14 cellular contexts compared by ENCODE assay signal in the genomic region with DNA sequence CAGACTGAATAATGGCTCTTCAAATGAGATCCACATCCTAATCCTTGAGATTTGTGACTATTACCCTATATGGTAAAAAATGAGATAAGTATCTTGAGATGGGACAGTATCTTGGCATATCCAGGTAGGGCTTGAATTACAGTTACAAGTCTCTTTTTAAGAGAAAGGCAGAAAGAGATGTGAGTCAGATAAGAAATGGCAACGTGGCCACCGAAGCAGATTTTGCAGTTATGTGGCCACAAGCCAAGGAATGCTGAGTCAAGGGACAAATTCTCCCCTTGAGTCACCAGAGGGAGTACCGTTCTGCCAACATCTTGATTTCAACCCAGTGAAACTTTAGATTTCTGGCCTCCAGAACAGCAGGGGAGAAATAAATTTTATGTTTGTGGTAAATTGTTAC.
DNase-seq lines count a peak whose midpoint lies in the region; ATAC-seq and TF ChIP-seq lines count a peak whose summit lies in the region.
"Had no signal": no experiment of that assay in that cellular context is flagged by ENCODE, and none has a peak within 500 bp of the region (broad histone marks: within the 10 kb centered on the region; RNA-seq: fewer than 3 reads in every experiment).

No MANE protein-coding gene starts in this region.

- H3K27me3 ChIP-seq in breast epithelium (no peaks in the 10 kb centered on the region), WERI-Rb-1 (ENCODE audit: insufficient read depth, low read depth, severe bottlenecking) (no peaks in the 10 kb centered on the region), tibial artery (no peaks in the 10 kb centered on the region), upper lobe of right lung (no peaks in the 10 kb centered on the region)
- H3K27me3 ChIP-seq: neural progenitor cell, suprapubic skin had no signal

- no peaks in the 10 kb centered on the region for H3K27me3 Mint-ChIP-seq in MCF 10A (ENCODE audit: insufficient read depth, unreplicated experiment)

- TF ChIP-seq POLR2A in breast epithelium (IDR thresholded peaks at IDR 0.05) = no peak

- intact Hi-C loops in MCF 10A (cut with micrococcal nuclease) (no loop called here), breast epithelium (cut with DNase I; ENCODE audit: low total_unique reads) (no loop called here), tibial artery (cut with DNase I; ENCODE audit: low total_unique reads) (no loop called here), upper lobe of right lung (cut with DNase I) (no loop called here)

- CTCF ChIA-PET in MCF 10A (lab: Yijun Ruan, JAX) = interaction anchor here (0.7 kb wide), 1 partner anchor 1223 kb away, joined by 3 read pairs; no protein-coding TSS in a partner anchor

- H3K27ac Mint-ChIP-seq in MCF 10A (ENCODE audit: low read depth, unreplicated experiment) = no peak overlapping the region
- H3K27ac Mint-ChIP-seq: neural progenitor cell had no signal

- ATAC-seq in upper lobe of right lung = no peak

- H3K27ac ChIP-seq in breast epithelium (no peak overlapping the region), WERI-Rb-1 (no peak overlapping the region), tibial artery (no peak overlapping the region), upper lobe of right lung (no peak overlapping the region)
- H3K27ac ChIP-seq: neural progenitor cell, suprapubic skin had no signal

- no peak overlapping the region for H3K4me3 ChIP-seq in breast epithelium
- H3K4me3 ChIP-seq in fibroblast of villous mesenchyme (ENCODE audit: low read depth, low read length) = no peak overlapping the region
- no peak overlapping the region for H3K4me3 ChIP-seq in WERI-Rb-1 (ENCODE audit: low read depth, low read length)
- no peak overlapping the region for H3K4me3 ChIP-seq in tibial artery
- no peak overlapping the region for H3K4me3 ChIP-seq in upper lobe of right lung
- H3K4me3 ChIP-seq: neural progenitor cell, smooth muscle cell, suprapubic skin had no signal

- POLR2A ChIA-PET in MCF 10A (lab: Yijun Ruan, JAX) = no interaction called here

- peak; percentile 88 for DNase-seq in MCF 10A (ENCODE audit: unreplicated experiment)
- DNase-seq in breast epithelium (ENCODE audit: low spot score in 2 of 2) = no peak
- DNase-seq in T1000 (lab: John Stamatoyannopoulos, UW) = peak; percentile 57
- DNase-seq in fibroblast of villous mesenchyme (ENCODE audit: low read depth) = peak; percentile 47
- no peak for DNase-seq in NCI-H1417 treated with DMSO at 0.1 percent for 48 hours (lab: John Stamatoyannopoulos, UW)
- no peak for DNase-seq in WERI-Rb-1
- DNase-seq in tibial artery = no peak
- no peak for DNase-seq in upper lobe of right lung
- DNase-seq: activated gamma-delta T cell treated with Interleukin-2 at 50 U/mL for 16 hours, caudate nucleus, NCI-H187 had no signal

- H3K9me3 ChIP-seq in breast epithelium = no peaks in the 10 kb centered on the region
- no peaks in the 10 kb centered on the region for H3K9me3 ChIP-seq in WERI-Rb-1 (ENCODE audit: severe bottlenecking)
- no peaks in the 10 kb centered on the region for H3K9me3 ChIP-seq in tibial artery
- no peaks in the 10 kb centered on the region for H3K9me3 ChIP-seq in upper lobe of right lung
- H3K9me3 ChIP-seq: suprapubic skin had no signal

- H3K36me3 Mint-ChIP-seq in MCF 10A (ENCODE audit: insufficient read depth, unreplicated experiment) = no peaks in the 10 kb centered on the region
- H3K36me3 Mint-ChIP-seq: neural progenitor cell had no signal

- no peaks in the 10 kb centered on the region for H3K9me3 Mint-ChIP-seq in MCF 10A (ENCODE audit: unreplicated experiment)
- H3K9me3 Mint-ChIP-seq: neural progenitor cell had no signal

- TF ChIP-seq CTCF in MCF 10A (IDR thresholded peaks at IDR 0.05; ENCODE audit: unreplicated experiment) (no peak), breast epithelium (IDR thresholded peaks at IDR 0.05) (no peak), fibroblast of villous mesenchyme (IDR thresholded peaks at IDR 0.05; ENCODE audit: insufficient read depth, low read depth, low read length) (no peak), WERI-Rb-1 (IDR thresholded peaks at IDR 0.05; ENCODE audit: low read depth, low read length) (no peak), tibial artery (IDR thresholded peaks at IDR 0.05) (no peak), upper lobe of right lung (IDR thresholded peaks at IDR 0.05) (no peak)

- no peaks in the 10 kb centered on the region for H3K36me3 ChIP-seq in breast epithelium
- no peaks in the 10 kb centered on the region for H3K36me3 ChIP-seq in WERI-Rb-1
- H3K36me3 ChIP-seq in tibial artery = no peaks in the 10 kb centered on the region
- no peaks in the 10 kb centered on the region for H3K36me3 ChIP-seq in upper lobe of right lung
- H3K36me3 ChIP-seq: neural progenitor cell, suprapubic skin had no signal

- BruUV-seq in MCF 10A (replicated peaks; lab: Mats Ljungman, UMichigan) = no TSS peak

- H3K4me1 ChIP-seq in breast epithelium = no peaks in the 10 kb centered on the region
- no peaks in the 10 kb centered on the region for H3K4me1 ChIP-seq in tibial artery
- H3K4me1 ChIP-seq in upper lobe of right lung = no peaks in the 10 kb centered on the region
- H3K4me1 ChIP-seq: neural progenitor cell, suprapubic skin had no signal

- no peak overlapping the region for H3K4me3 Mint-ChIP-seq in MCF 10A (ENCODE audit: unreplicated experiment)
- H3K4me3 Mint-ChIP-seq: neural progenitor cell had no signal

- peaks cover 6% of the 10 kb centered on the region for H3K4me1 Mint-ChIP-seq in MCF 10A (ENCODE audit: insufficient read depth, unreplicated experiment)
- H3K4me1 Mint-ChIP-seq: neural progenitor cell had no signal

Comparison
In these comparisons a context has a peak if more than half of its experiments do, and no peak if none do; other contexts are left out.
1. DNase-seq: peak in MCF 10A (single experiment), T1000 (single experiment) and fibroblast of villous mesenchyme (single experiment); none in breast epithelium (0 of 2), NCI-H1417 treated with DMSO at 0.1 percent for 48 hours (single experiment), WERI-Rb-1 (single experiment), tibial artery (0 of 2) and upper lobe of right lung (single experiment).